ENCODE assay signal across 17 cellular contexts in genomic region chr2:46040563-46041155, GRCh38.
"Had no signal": no experiment of that assay in that cellular context is flagged by ENCODE, and none has a peak within 500 bp of the region (broad histone marks: within the 10 kb centered on the region; RNA-seq: fewer than 3 reads in every experiment).

No MANE protein-coding gene starts in this region.

- DNase-seq: activated CD4-positive, alpha-beta T cell treated with anti-CD3 and anti-CD28 coated beads, Interleukin-2, amount 50 U/mL, for 48 hours; activated CD4-positive, CD25-positive, alpha-beta regulatory T cell treated with anti-CD3 and anti-CD28 coated beads, Interleukin-2, amount 50 U/mL, for 72 hours; activated naive CD4-positive, alpha-beta T cell; activated naive CD8-positive, alpha-beta T cell treated with anti-CD3 and anti-CD28 coated beads, Interleukin-2, amount 10 ng/mL, durations not matched to agents 7 days and 5 days; cerebellar nuclear complex; effector CD8-positive, alpha-beta T cell; foreskin keratinocyte; glutamatergic neuron; hypothalamus; naive B cell; ovary; stimulated activated CD4-positive, alpha-beta T cell treated with anti-CD3 and anti-CD28 coated beads, Interleukin-15, amount 100 ng/mL, for 24 hours; stimulated activated CD4-positive, alpha-beta T cell treated with anti-CD3 and anti-CD28 coated beads, Interleukin-4, amount 100 ng/mL, for 24 hours; stimulated activated naive CD4-positive, alpha-beta T cell treated with Interleukin-2 at 50 U/mL for 16 hours; T-helper 9 cell had no signal

- H3K36me3 ChIP-seq: ovary had no signal

- H3K27me3 ChIP-seq: foreskin keratinocyte, ovary had no signal

- ATAC-seq: foreskin keratinocyte had no signal

- H3K4me3 Mint-ChIP-seq: activated naive CD8-positive, alpha-beta T cell treated with anti-CD3 and anti-CD28 coated beads, Interleukin-2, amount 10 ng/mL, durations not matched to agents 7 days and 5 days; activated T-helper 1 cell treated with anti-CD3 and anti-CD28 coated beads, Interleukin-12 subunit alpha, Interleukin-12 subunit beta, Interleukin-2, Interleukin-4 antibody, amounts not matched to agents 30 ng/mL and 10 ng/mL and 1 ng/mL, durations not matched to agents 14 hours and 24 hours and 36 hours; brain; naive B cell had no signal

- H3K4me1 Mint-ChIP-seq: activated naive CD8-positive, alpha-beta T cell treated with anti-CD3 and anti-CD28 coated beads, Interleukin-2, amount 10 ng/mL, durations not matched to agents 7 days and 5 days had no signal

- H3K27ac Mint-ChIP-seq: activated naive CD8-positive, alpha-beta T cell treated with anti-CD3 and anti-CD28 coated beads, Interleukin-2, amount 10 ng/mL, durations not matched to agents 7 days and 5 days; activated T-helper 1 cell treated with anti-CD3 and anti-CD28 coated beads, Interleukin-12 subunit alpha, Interleukin-12 subunit beta, Interleukin-2, Interleukin-4 antibody, amounts not matched to agents 30 ng/mL and 10 ng/mL and 1 ng/mL, durations not matched to agents 14 hours and 24 hours and 36 hours; brain had no signal

- H3K36me3 Mint-ChIP-seq: activated naive CD8-positive, alpha-beta T cell treated with anti-CD3 and anti-CD28 coated beads, Interleukin-2, amount 10 ng/mL, durations not matched to agents 7 days and 5 days had no signal

- H3K9me3 Mint-ChIP-seq: activated naive CD8-positive, alpha-beta T cell treated with anti-CD3 and anti-CD28 coated beads, Interleukin-2, amount 10 ng/mL, durations not matched to agents 7 days and 5 days; activated T-helper 1 cell treated with anti-CD3 and anti-CD28 coated beads, Interleukin-12 subunit alpha, Interleukin-12 subunit beta, Interleukin-2, Interleukin-4 antibody, amounts not matched to agents 30 ng/mL and 10 ng/mL and 1 ng/mL, durations not matched to agents 14 hours and 24 hours and 36 hours; brain; naive B cell had no signal

- H3K4me1 ChIP-seq: foreskin keratinocyte had no signal

- H3K9me3 ChIP-seq: ovary had no signal

- H3K27ac ChIP-seq: foreskin keratinocyte, ovary had no signal

- H3K4me3 ChIP-seq: ovary had no signal
